In the genomic region with DNA sequence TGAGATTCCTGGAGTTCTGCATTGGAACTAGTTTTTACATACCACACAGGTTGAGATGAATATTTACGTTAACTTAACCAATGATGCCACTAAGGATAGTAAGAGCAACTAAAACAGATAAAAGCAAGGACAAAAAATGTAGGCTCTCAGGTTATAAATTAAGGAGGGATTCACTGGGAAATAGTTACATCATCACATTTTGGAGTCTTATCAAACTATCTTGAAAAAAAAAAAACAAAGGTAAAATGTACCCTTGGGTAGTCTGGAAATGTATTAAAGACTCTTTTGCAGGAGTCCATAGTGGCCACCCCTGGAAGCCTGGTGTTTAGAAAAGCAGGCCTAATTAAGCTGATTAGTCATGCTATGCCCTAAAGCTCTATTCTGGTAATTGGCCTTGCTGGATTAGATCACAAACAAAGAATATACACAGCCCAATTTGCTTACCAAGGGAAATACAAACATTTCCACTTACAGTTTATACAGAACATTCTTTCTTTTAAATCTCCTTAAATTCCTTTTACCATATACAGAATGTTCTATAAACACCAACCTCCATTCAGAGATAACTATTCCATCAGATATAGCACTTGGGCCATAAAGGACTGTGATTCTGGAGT, we compare ENCODE assay signal across 1 cellular context.
TF ChIP-seq lines count a peak whose summit lies in the region.

No MANE protein-coding gene starts in this region.

TF ChIP-seq in K562, 482 proteins besides CTCF, POLR2A, EP300 and RAD21:
- TF ChIP-seq ZNF583 (CRISPR knock-in tag; IDR thresholded peaks at IDR 0.05) (no peak), RBFOX2 (IDR thresholded peaks at IDR 0.05; ENCODE audit: low read depth, low read length) (peak; percentile 52)
